ENCODE assay signal across 21 cellular contexts in genomic region chr15:71777216-71777943, GRCh38. TPM values are rescaled to one million over a fixed set of nuclear protein-coding genes. Genes with fewer than 3 reads are reported as not detected.
DNase-seq lines count a peak whose midpoint lies in the region; ATAC-seq, FAIRE-seq and TF ChIP-seq lines count a peak whose summit lies in the region.
"Had no signal": no experiment of that assay in that cellular context is flagged by ENCODE, and none has a peak within 500 bp of the region (broad histone marks: within the 10 kb centered on the region; RNA-seq: fewer than 3 reads in every experiment).

No MANE protein-coding gene starts in this region.

- ATAC-seq in left ventricle myocardium superior (peak; percentile 41), HG03565 (IDR thresholded peaks at IDR 0.05; ENCODE audit: unreplicated experiment) (no peak), GM19035 (IDR thresholded peaks at IDR 0.05; ENCODE audit: unreplicated experiment) (no peak)
- ATAC-seq: HepG2 had no signal

- H3K9ac ChIP-seq in kidney (ENCODE audit: low read length in 2 of 2), result no peak overlapping the region
- H3K9ac ChIP-seq: BLaER1, KMS-11 had no signal

- peak overlapping the region; percentile 30 for H3K4me3 Mint-ChIP-seq in glutamatergic neuron (ENCODE audit: unreplicated experiment)
- no peak overlapping the region for H3K4me3 Mint-ChIP-seq in type B pancreatic cell
- H3K4me3 Mint-ChIP-seq: CD4-positive, alpha-beta memory T cell; HFFc6 had no signal

- H3K4me1 Mint-ChIP-seq in glutamatergic neuron (ENCODE audit: low read depth, unreplicated experiment) (peaks cover 45% of the 10 kb centered on the region), type B pancreatic cell (ENCODE audit: unreplicated experiment) (peaks cover 7% of the 10 kb centered on the region)

- FAIRE-seq in kidney (lab: Jason Lieb, UNC), result no peak
- FAIRE-seq: H54, HepG2 had no signal

- H3K27ac Mint-ChIP-seq in glutamatergic neuron (ENCODE audit: unreplicated experiment) (peak overlapping the region; percentile 7), type B pancreatic cell (no peak overlapping the region)
- H3K27ac Mint-ChIP-seq: CD4-positive, alpha-beta memory T cell had no signal

- H3K4me1 ChIP-seq in kidney (ENCODE audit: control insufficient read depth in 1 of 2, insufficient read depth in 1 of 2, low read depth in 1 of 2, low read length in 2 of 2), result peaks cover 3 to 6% of the 10 kb centered on the region in 2 donors

- TF ChIP-seq CTCF in glutamatergic neuron (IDR thresholded peaks at IDR 0.05; ENCODE audit: partially characterized antibody, unreplicated experiment), result no peak
- TF ChIP-seq CTCF in type B pancreatic cell (conservative IDR thresholded peaks at IDR 0.05), result no peak
- TF ChIP-seq CTCF in kidney (IDR thresholded peaks at IDR 0.05; ENCODE audit: borderline replicate concordance, extremely low read depth, insufficient read depth), result no peak

- peaks cover 2% of the 10 kb centered on the region for H3K27me3 Mint-ChIP-seq in glutamatergic neuron (ENCODE audit: unreplicated experiment)
- no peaks in the 10 kb centered on the region for H3K27me3 Mint-ChIP-seq in type B pancreatic cell

- H3K4me3 ChIP-seq in kidney (ENCODE audit: low read length in 2 of 2), result no peak overlapping the region
- H3K4me3 ChIP-seq: BLaER1 had no signal

- no peaks in the 10 kb centered on the region for H3K9me3 ChIP-seq in kidney (ENCODE audit: control insufficient read depth in 1 of 2, low read length in 2 of 2)
- H3K9me3 ChIP-seq: BLaER1 had no signal

- H3K36me3 Mint-ChIP-seq in glutamatergic neuron (ENCODE audit: unreplicated experiment) (no peaks in the 10 kb centered on the region), type B pancreatic cell (no peaks in the 10 kb centered on the region)
- H3K36me3 Mint-ChIP-seq: CD4-positive, alpha-beta memory T cell had no signal

- no peak overlapping the region for H3K27ac ChIP-seq in kidney (ENCODE audit: low read depth in 2 of 2, low read length in 2 of 2)
- H3K27ac ChIP-seq: BLaER1, KMS-11 had no signal

- intact Hi-C loops in left ventricle myocardium superior (cut with micrococcal nuclease) (no loop called here), cardiac septum (cut with DNase I) (no loop called here), kidney (cut with DNase I) (no loop called here)

- H3K36me3 ChIP-seq in kidney (ENCODE audit: control insufficient read depth in 1 of 2, insufficient read depth in 2 of 2, low read length in 2 of 2), result no peaks in the 10 kb centered on the region
- H3K36me3 ChIP-seq: BLaER1 had no signal

- peaks cover 2% of the 10 kb centered on the region for H3K9me3 Mint-ChIP-seq in glutamatergic neuron (ENCODE audit: unreplicated experiment)
- H3K9me3 Mint-ChIP-seq in type B pancreatic cell, result no peaks in the 10 kb centered on the region
- H3K9me3 Mint-ChIP-seq: CD4-positive, alpha-beta memory T cell; HFFc6 had no signal

- DNase-seq in left ventricle myocardium superior (no peak), cardiac septum (ENCODE audit: low spot score) (no peak), NCI-H524 (lab: John Stamatoyannopoulos, UW) (peak; percentile 96 to 97), glutamatergic neuron (peak; percentile 34), type B pancreatic cell (ENCODE audit: extremely low spot score, unreplicated experiment) (peak; percentile 49), kidney (no peak)
- DNase-seq: CD4-positive, alpha-beta memory T cell; HFFc6; MV-4-11; NCI-H1417; NCI-H1930; NCI-H446; SHP77 treated with DMSO at 0.1 percent for 48 hours had no signal

RNA-seq across cellular contexts. Expression of gene NR2E3, which starts 33.0 kb away (rescaled TPM):
- total RNA-seq in left ventricle myocardium superior (not detected), cardiac septum (not detected), glutamatergic neuron (ENCODE audit: unreplicated experiment) (0.69 TPM), type B pancreatic cell (ENCODE audit: low replicate concordance) (0.38 and 0.94 TPM in 2 replicates), kidney (0.19 TPM)
- polyA plus RNA-seq in kidney (ENCODE audit: insufficient read depth, low read depth, low replicate concordance), result not detected
- total RNA-seq: A673; CD4-positive, alpha-beta memory T cell; HepG2; HFFc6; RPMI7951 had no signal
- polyA plus RNA-seq: CD4-positive, alpha-beta memory T cell; HepG2 had no signal

Comparison
In these comparisons a context has a peak if more than half of its experiments do, and no peak if none do; other contexts are left out.
1. DNase-seq: peak in NCI-H524 (2 of 2), glutamatergic neuron (single experiment) and type B pancreatic cell (single experiment); none in left ventricle myocardium superior (single experiment), cardiac septum (single experiment) and kidney (single experiment).